ENCODE assay signal across 30 cellular contexts in the genomic region with DNA sequence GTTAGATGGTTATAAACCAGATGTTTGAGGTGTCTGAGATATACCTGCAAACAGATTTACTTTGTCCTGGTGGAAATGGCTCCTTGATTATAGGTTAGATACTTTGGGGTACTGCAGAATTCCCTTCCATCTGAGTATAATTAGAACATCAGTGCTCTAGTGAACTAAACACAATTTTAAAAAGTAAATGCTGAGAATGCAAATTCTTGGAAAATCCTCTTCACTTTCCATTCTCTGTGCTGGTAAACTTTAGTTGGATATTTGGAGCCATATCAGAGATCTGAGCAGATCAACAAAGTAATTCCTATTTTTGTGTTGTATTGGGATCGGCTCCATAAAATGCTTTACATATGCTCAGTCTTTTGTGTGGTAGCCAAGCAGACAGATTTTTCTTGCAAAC. TPM values are rescaled to one million over a fixed set of nuclear protein-coding genes. Genes with fewer than 3 reads are reported as not detected.
"Had no signal": no experiment of that assay in that cellular context is flagged by ENCODE, and none has a peak within 500 bp of the region (broad histone marks: within the 10 kb centered on the region; RNA-seq: fewer than 3 reads in every experiment).

No MANE protein-coding gene starts in this region.

- DNase-seq: cortex of kidney; effector CD8-positive, alpha-beta T cell; effector memory CD8-positive, alpha-beta T cell; endodermal cell; erythroblast; esophagus squamous epithelium; foreskin fibroblast; foreskin melanocyte; gastrocnemius medialis; glutamatergic neuron; head of caudate nucleus; heart right ventricle; hippocampal formation; left cardiac atrium; left lung; left ventricle myocardium superior; lower lobe of right lung; mesenchymal stem cell; mucosa of descending colon; naive B cell; naive thymus-derived CD8-positive, alpha-beta T cell had no signal

- H3K4me1 ChIP-seq: esophagus squamous epithelium, gastrocnemius medialis, heart right ventricle, left lung, lower lobe of right lung had no signal

- H3K4me3 ChIP-seq: esophagus squamous epithelium, gastrocnemius medialis, heart right ventricle, left lung, lower lobe of right lung, mucosa of descending colon had no signal

- ATAC-seq: effector memory CD8-positive, alpha-beta T cell; esophagus mucosa; gastrocnemius medialis; heart right ventricle; left cardiac atrium; left lung; left ventricle myocardium superior; lower lobe of right lung; mucosa of descending colon; naive thymus-derived CD8-positive, alpha-beta T cell had no signal

- H3K9me3 ChIP-seq: esophagus squamous epithelium, gastrocnemius medialis, lower lobe of right lung, mucosa of descending colon had no signal

- FAIRE-seq: islet of Langerhans, keratinocyte had no signal

- H3K27me3 ChIP-seq: esophagus squamous epithelium, gastrocnemius medialis, left lung had no signal

- H3K36me3 ChIP-seq: esophagus squamous epithelium, gastrocnemius medialis, heart right ventricle, left lung, lower lobe of right lung had no signal

- H3K27ac ChIP-seq: epithelial cell of prostate, esophagus squamous epithelium, gastrocnemius medialis, heart right ventricle, left lung, lower lobe of right lung had no signal

RNA-seq across cellular contexts. Expression of gene KCNH8, which starts 38.0 kb away (rescaled TPM):
- total RNA-seq: dermis microvascular lymphatic vessel endothelial cell, gastrocnemius medialis, glomerular endothelial cell, lung microvascular endothelial cell, mesenteric fat pad, myocyte had no signal
- polyA plus RNA-seq: keratinocyte; naive thymus-derived CD8-positive, alpha-beta T cell had no signal
